In the genomic region with DNA sequence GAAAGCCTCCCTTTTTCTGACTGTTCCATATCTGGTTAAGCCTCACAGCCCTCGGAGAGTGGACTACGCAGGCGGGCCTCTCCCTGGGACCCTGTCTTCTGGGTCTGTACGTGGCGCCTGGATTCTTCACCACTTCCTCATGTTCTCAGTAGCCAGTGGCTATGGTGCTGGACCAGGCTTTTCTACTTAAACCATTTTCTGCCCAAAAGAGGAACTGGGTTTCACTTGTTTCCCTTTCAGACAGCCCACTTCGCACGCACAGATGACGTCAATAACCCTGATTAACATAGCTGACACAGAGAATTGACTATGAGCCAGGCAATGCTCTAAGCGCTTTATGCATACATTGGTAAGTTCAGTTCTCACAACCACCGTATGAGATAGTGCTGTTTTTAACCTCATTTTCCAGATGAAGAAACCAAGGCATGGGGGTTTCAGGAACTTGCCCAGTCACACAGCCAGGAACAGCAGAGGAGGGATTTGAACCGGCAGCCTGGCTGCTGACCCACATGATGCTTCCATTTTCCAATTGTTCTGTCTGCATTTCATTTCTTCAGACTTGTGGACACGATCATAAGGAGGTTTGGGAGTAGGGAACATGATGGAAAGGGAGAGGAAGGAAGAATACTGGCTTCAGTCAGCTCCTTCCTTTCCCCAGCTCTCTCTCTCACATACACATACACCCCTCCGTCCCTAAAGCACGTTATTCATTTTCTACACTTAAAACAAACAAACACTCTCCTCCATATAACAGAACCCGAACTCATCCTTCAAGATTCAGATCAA, we compare ENCODE assay signal across 8 cellular contexts. TPM values are rescaled to one million over a fixed set of nuclear protein-coding genes. Genes with fewer than 3 reads are reported as not detected.
DNase-seq lines count a peak whose midpoint lies in the region; ATAC-seq and TF ChIP-seq lines count a peak whose summit lies in the region.

No MANE protein-coding gene starts in this region.

- H3K36me3 ChIP-seq in BLaER1 treated with 17β-estradiol and CSF1 and Interleukin-3, amounts not matched to agents 10 nM and 100 nM, result no peaks in the 10 kb centered on the region
- no peaks in the 10 kb centered on the region for H3K36me3 ChIP-seq in left lung

- CTCF ChIA-PET in RWPE1 (lab: Yijun Ruan, JAX), result no interaction called here

- intact Hi-C loops in left lung (cut with DNase I), result no loop called here

- H3K4me2 ChIP-seq in BLaER1 treated with 17β-estradiol and CSF1 and Interleukin-3, amounts not matched to agents 10 nM and 100 nM, result peak overlapping the region in 6 of 11 experiments; percentile 1 to 78 (median 56); a peak in 10 of 22 replicates

- POLR2A ChIA-PET in RWPE1 (lab: Yijun Ruan, JAX; ENCODE audit: low non-redundant PET), result no interaction called here

- TF ChIP-seq CTCF in left lung (IDR thresholded peaks at IDR 0.05) (no peak), RWPE1 (conservative IDR thresholded peaks at IDR 0.05; ENCODE audit: low read depth) (no peak)

- peak overlapping the region in 5 of 11 experiments; percentile 28 to 90 (median 79); a peak in 9 of 22 replicates for H3K27ac ChIP-seq in BLaER1 treated with 17β-estradiol and CSF1 and Interleukin-3, amounts not matched to agents 10 nM and 100 nM
- H3K27ac ChIP-seq in left lung (peak overlapping the region; percentile 34 to 82), RWPE1 (no peak overlapping the region)

- peaks cover 8 to 51% (median 15%) of the 10 kb centered on the region in 10 experiments; a peak in 18 of 20 replicates for H3K4me1 ChIP-seq in BLaER1 treated with 17β-estradiol and CSF1 and Interleukin-3, amounts not matched to agents 10 nM and 100 nM
- H3K4me1 ChIP-seq in left lung, result peaks cover 0 to 6% of the 10 kb centered on the region in 2 donors

- no peak overlapping the region for H3K4me3 ChIP-seq in BLaER1 treated with 17β-estradiol and CSF1 and Interleukin-3, amounts not matched to agents 10 nM and 100 nM
- H3K4me3 ChIP-seq in left lung, result no peak overlapping the region

- peak; percentile 84 for ATAC-seq in HG03159 (IDR thresholded peaks at IDR 0.05; ENCODE audit: unreplicated experiment)
- ATAC-seq in left lung, result peak; percentile 86

- no peaks in the 10 kb centered on the region; a peak in 1 of 22 replicates for H4K20me1 ChIP-seq in BLaER1 treated with 17β-estradiol and CSF1 and Interleukin-3, amounts not matched to agents 10 nM and 100 nM

- DNase-seq in GM19240 (ENCODE audit: insufficient read length, low spot score) (peak; percentile 49), UCSD-AML1 (lab: John Stamatoyannopoulos, UW; ENCODE audit: unreplicated experiment) (peak; percentile 67), left lung (peak in 1 of 2 donors; percentile 84), AG08395 (ENCODE audit: low spot score) (no peak), middle frontal gyrus (ENCODE audit: extremely low spot score, low spot score) (no peak), RWPE1 (ENCODE audit: low spot score) (no peak)

- peak overlapping the region in 4 of 11 experiments; percentile 31 to 75 (median 67); a peak in 7 of 22 replicates for H3K9ac ChIP-seq in BLaER1 treated with 17β-estradiol and CSF1 and Interleukin-3, amounts not matched to agents 10 nM and 100 nM

- no peaks in the 10 kb centered on the region for H3K27me3 ChIP-seq in BLaER1 treated with 17β-estradiol and CSF1 and Interleukin-3, amounts not matched to agents 10 nM and 100 nM
- H3K27me3 ChIP-seq in left lung, result no peaks in the 10 kb centered on the region

- H3K9me3 ChIP-seq in BLaER1 treated with 17β-estradiol and CSF1 and Interleukin-3, amounts not matched to agents 10 nM and 100 nM (replicated peaks in 1 of 11), result no peaks in the 10 kb centered on the region
- H3K9me3 ChIP-seq in left lung, result no peaks in the 10 kb centered on the region

RNA-seq across cellular contexts. Expression of a gene that starts 41.7 kb away (rescaled TPM):
- total RNA-seq in left lung, result 1 to 10 TPM; 1.5 to 1.7 TPM

Comparison
In these comparisons a context has a peak if more than half of its experiments do, and no peak if none do; other contexts are left out.
1. DNase-seq: peak in GM19240 (single experiment) and UCSD-AML1 (single experiment); none in AG08395 (single experiment), middle frontal gyrus (single experiment) and RWPE1 (single experiment).